17 cellular contexts compared by ENCODE assay signal in the genomic region with DNA sequence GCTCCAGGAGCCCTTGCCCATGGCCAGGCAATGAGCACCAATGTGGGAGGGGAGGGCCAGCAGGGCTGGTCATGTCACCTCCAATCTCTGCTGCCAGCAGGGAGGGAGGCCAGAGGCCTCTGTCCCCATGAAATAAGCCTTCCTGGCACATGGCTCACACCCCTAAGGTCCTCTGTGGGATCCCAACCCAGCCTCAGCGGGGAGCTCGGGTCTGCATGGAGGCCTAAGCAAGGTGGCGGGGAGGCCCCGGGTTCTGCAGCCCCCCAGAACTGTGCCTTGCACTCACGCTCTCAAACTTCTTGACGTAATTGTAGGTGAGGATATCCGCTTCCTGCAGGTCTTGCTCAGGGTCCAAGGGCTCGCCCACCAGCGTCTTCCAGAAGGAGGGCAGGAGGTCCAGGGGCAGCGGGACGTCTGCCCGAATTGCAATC. TPM values are rescaled to one million over a fixed set of nuclear protein-coding genes. Genes with fewer than 3 reads are reported as not detected.
DNase-seq lines count a peak whose midpoint lies in the region; ATAC-seq and TF ChIP-seq lines count a peak whose summit lies in the region.
"Had no signal": no experiment of that assay in that cellular context is flagged by ENCODE, and none has a peak within 500 bp of the region (broad histone marks: within the 10 kb centered on the region; RNA-seq: fewer than 3 reads in every experiment).

No MANE protein-coding gene starts in this region.

- no peaks in the 10 kb centered on the region for H3K9me3 Mint-ChIP-seq in activated CD4-positive, alpha-beta T cell treated with anti-CD3 and anti-CD28 coated beads, Interleukin-2, amount 10 ng/mL, durations not matched to agents 7 days and 5 days
- H3K9me3 Mint-ChIP-seq in endodermal cell = no peaks in the 10 kb centered on the region
- no peaks in the 10 kb centered on the region for H3K9me3 Mint-ChIP-seq in stimulated activated effector memory CD8-positive, alpha-beta T cell treated with anti-CD3 and anti-CD28 coated beads, Interleukin-12 subunit alpha, Interleukin-12 subunit beta, amount 100 ng/mL, for 72 hours
- H3K9me3 Mint-ChIP-seq: CD4-positive, alpha-beta memory T cell; H9 had no signal

- H3K4me1 ChIP-seq in endodermal cell (ENCODE audit: control insufficient read depth, insufficient read depth, low read length) = no peaks in the 10 kb centered on the region

- WGBS in endodermal cell (ENCODE audit: insufficient coverage in 1 of 2, insufficient read length in 1 of 2), 2 experiments = 98 to 99% methylated on average over 11 to 12 of the region's 12 CpGs

- DNase-seq in activated CD4-positive, alpha-beta T cell treated with anti-CD3 and anti-CD28 coated beads, Interleukin-2, amount 10 ng/mL, durations not matched to agents 7 days and 5 days = no peak
- DNase-seq in activated CD4-positive, alpha-beta T cell treated with anti-CD3 and anti-CD28 coated beads for 4 hours = no peak
- peak; percentile 36 for DNase-seq in H7
- DNase-seq in endodermal cell = peak; percentile 39
- no peak for DNase-seq in stimulated activated effector memory CD8-positive, alpha-beta T cell treated with anti-CD3 and anti-CD28 coated beads, Interleukin-12 subunit alpha, Interleukin-12 subunit beta, amount 100 ng/mL, for 72 hours (ENCODE audit: low spot score in 2 of 2)
- DNase-seq in A172 (ENCODE audit: low spot score) = no peak
- no peak for DNase-seq in ACHN
- DNase-seq: 8988T; CD4-positive, alpha-beta memory T cell; H9; NCI-H2227 treated with DMSO at 0.1 percent for 48 hours; NCI-H82; OCI-M1; SHP77 had no signal

- H3K4me1 Mint-ChIP-seq in activated CD4-positive, alpha-beta T cell treated with anti-CD3 and anti-CD28 coated beads, Interleukin-2, amount 10 ng/mL, durations not matched to agents 7 days and 5 days = peaks cover 5% of the 10 kb centered on the region
- H3K4me1 Mint-ChIP-seq in endodermal cell = no peaks in the 10 kb centered on the region
- H3K4me1 Mint-ChIP-seq in stimulated activated effector memory CD8-positive, alpha-beta T cell treated with anti-CD3 and anti-CD28 coated beads, Interleukin-12 subunit alpha, Interleukin-12 subunit beta, amount 100 ng/mL, for 72 hours = peaks cover 9% of the 10 kb centered on the region

- no peak overlapping the region for H3K27ac ChIP-seq in endodermal cell (ENCODE audit: low read depth, low read length)
- H3K27ac ChIP-seq: BLaER1, HL-60 had no signal

- H3K4me3 ChIP-seq in H7 (ENCODE audit: insufficient read depth, low read depth, low read length) = no peak overlapping the region
- H3K4me3 ChIP-seq in endodermal cell (ENCODE audit: low read length) = no peak overlapping the region
- H3K4me3 ChIP-seq: BLaER1 had no signal

- peaks cover 5% of the 10 kb centered on the region for H3K36me3 ChIP-seq in H7 (replicated peaks; ENCODE audit: control insufficient read depth, insufficient read depth, low read length)
- peaks cover 24% of the 10 kb centered on the region for H3K36me3 ChIP-seq in endodermal cell (ENCODE audit: control insufficient read depth, insufficient read depth, low read length)

- TF ChIP-seq CTCF in endodermal cell (conservative IDR thresholded peaks at IDR 0.05) = no peak

- in situ Hi-C loops in ACHN (cut with HindIII; ENCODE audit: low pct_ligation_motif_present, low pct_unique_long_range_greater_than_20kb, low sequenced_read_pairs) = no loop called here

- no peak overlapping the region for H3K4me3 Mint-ChIP-seq in activated CD4-positive, alpha-beta T cell treated with anti-CD3 and anti-CD28 coated beads, Interleukin-2, amount 10 ng/mL, durations not matched to agents 7 days and 5 days
- H3K4me3 Mint-ChIP-seq in endodermal cell = no peak overlapping the region
- H3K4me3 Mint-ChIP-seq in stimulated activated effector memory CD8-positive, alpha-beta T cell treated with anti-CD3 and anti-CD28 coated beads, Interleukin-12 subunit alpha, Interleukin-12 subunit beta, amount 100 ng/mL, for 72 hours = no peak overlapping the region
- H3K4me3 Mint-ChIP-seq: CD4-positive, alpha-beta memory T cell; H9 had no signal

- H3K27ac Mint-ChIP-seq in activated CD4-positive, alpha-beta T cell treated with anti-CD3 and anti-CD28 coated beads, Interleukin-2, amount 10 ng/mL, durations not matched to agents 7 days and 5 days = peak overlapping the region; percentile 25
- no peak overlapping the region for H3K27ac Mint-ChIP-seq in endodermal cell
- peak overlapping the region; percentile 34 for H3K27ac Mint-ChIP-seq in stimulated activated effector memory CD8-positive, alpha-beta T cell treated with anti-CD3 and anti-CD28 coated beads, Interleukin-12 subunit alpha, Interleukin-12 subunit beta, amount 100 ng/mL, for 72 hours

- H3K27me3 Mint-ChIP-seq in activated CD4-positive, alpha-beta T cell treated with anti-CD3 and anti-CD28 coated beads, Interleukin-2, amount 10 ng/mL, durations not matched to agents 7 days and 5 days = no peaks in the 10 kb centered on the region
- H3K27me3 Mint-ChIP-seq in endodermal cell (ENCODE audit: insufficient read depth) = no peaks in the 10 kb centered on the region
- H3K27me3 Mint-ChIP-seq: CD4-positive, alpha-beta memory T cell had no signal

- H3K9ac ChIP-seq in endodermal cell (ENCODE audit: extremely low read depth, low read length, poor library complexity, severe bottlenecking) = no peak overlapping the region
- H3K9ac ChIP-seq: BLaER1 had no signal

- H3K36me3 Mint-ChIP-seq in activated CD4-positive, alpha-beta T cell treated with anti-CD3 and anti-CD28 coated beads, Interleukin-2, amount 10 ng/mL, durations not matched to agents 7 days and 5 days (ENCODE audit: low read depth) = peaks cover 3% of the 10 kb centered on the region
- H3K36me3 Mint-ChIP-seq in endodermal cell (ENCODE audit: low read depth) = peaks cover 31% of the 10 kb centered on the region
- H3K36me3 Mint-ChIP-seq in stimulated activated effector memory CD8-positive, alpha-beta T cell treated with anti-CD3 and anti-CD28 coated beads, Interleukin-12 subunit alpha, Interleukin-12 subunit beta, amount 100 ng/mL, for 72 hours = peaks cover 26% of the 10 kb centered on the region

- POLR2A ChIA-PET in activated CD4-positive, alpha-beta T cell treated with anti-CD3 and anti-CD28 coated beads, Interleukin-2, amount 10 ng/mL, durations not matched to agents 7 days and 5 days (lab: Charles Lee) = no interaction called here

- no peak for ATAC-seq in stimulated activated effector memory CD8-positive, alpha-beta T cell treated with anti-CD3 and anti-CD28 coated beads, Interleukin-12 subunit alpha, Interleukin-12 subunit beta, amount 100 ng/mL, for 72 hours
- no peak for ATAC-seq in HG02798 (IDR thresholded peaks at IDR 0.05; ENCODE audit: poor library complexity, unreplicated experiment)

- no peaks in the 10 kb centered on the region for H3K27me3 ChIP-seq in H7 (ENCODE audit: control insufficient read depth, insufficient read depth, low read length)
- no peaks in the 10 kb centered on the region for H3K27me3 ChIP-seq in endodermal cell (ENCODE audit: control insufficient read depth, insufficient read depth, low read length, poor library complexity, severe bottlenecking)
- H3K27me3 ChIP-seq: BLaER1 had no signal

- H3K9me3 ChIP-seq in endodermal cell (ENCODE audit: control insufficient read depth, low read length) = no peaks in the 10 kb centered on the region
- H3K9me3 ChIP-seq: BLaER1 had no signal

- CTCF ChIA-PET in activated CD4-positive, alpha-beta T cell treated with anti-CD3 and anti-CD28 coated beads, Interleukin-2, amount 10 ng/mL, durations not matched to agents 7 days and 5 days (lab: Charles Lee) = interaction anchor here (0.6 to 1.3 kb wide), 3 partner anchors 15 to 1903 kb away, joined by 3 to 7 read pairs (median 5); no protein-coding TSS in a partner anchor

RNA-seq across cellular contexts. Expression of a gene that starts 41.7 kb away (rescaled TPM):
- 10 to 100 TPM; 68.9 to 70.4 TPM for total RNA-seq in activated CD4-positive, alpha-beta T cell treated with anti-CD3 and anti-CD28 coated beads, Interleukin-2, amount 10 ng/mL, durations not matched to agents 7 days and 5 days
- 21.1 and 24.2 TPM in 2 replicates for total RNA-seq in H7 (2014; rRNA removed; shearing (Covaris generic))
- total RNA-seq in endodermal cell = 10 to 100 TPM; 25.2 to 28.9 TPM
- polyA plus RNA-seq in endodermal cell (2013, experiment 1 of 2) = 37.6 TPM
- polyA plus RNA-seq in endodermal cell (2013, experiment 2 of 2) = 32.3 TPM
- 30.9 and 31.9 TPM in 2 replicates for total RNA-seq in A172 (2014; rRNA removed; shearing (Covaris generic))

RNA-seq across cellular contexts. Expression of a gene that starts 58.5 kb away (rescaled TPM):
- total RNA-seq in activated CD4-positive, alpha-beta T cell treated with anti-CD3 and anti-CD28 coated beads, Interleukin-2, amount 10 ng/mL, durations not matched to agents 7 days and 5 days = 10 to 100 TPM; 29.9 to 31.0 TPM
- total RNA-seq in H7 (2014; rRNA removed; shearing (Covaris generic)) = 23.2 and 30.3 TPM in 2 replicates
- 10 to 100 TPM; 34.2 to 36.3 TPM for total RNA-seq in endodermal cell
- 23.2 TPM for polyA plus RNA-seq in endodermal cell (2013, experiment 1 of 2)
- 20.1 TPM for polyA plus RNA-seq in endodermal cell (2013, experiment 2 of 2)
- 22.5 and 25.0 TPM in 2 replicates for total RNA-seq in A172 (2014; rRNA removed; shearing (Covaris generic))

Comparison
In these comparisons a context has a peak if more than half of its experiments do, and no peak if none do; other contexts are left out.
1. DNase-seq: peak in H7 (single experiment) and endodermal cell (single experiment); none in activated CD4-positive, alpha-beta T cell treated with anti-CD3 and anti-CD28 coated beads, Interleukin-2, amount 10 ng/mL, durations not matched to agents 7 days and 5 days (single experiment), activated CD4-positive, alpha-beta T cell treated with anti-CD3 and anti-CD28 coated beads for 4 hours (0 of 2), stimulated activated effector memory CD8-positive, alpha-beta T cell treated with anti-CD3 and anti-CD28 coated beads, Interleukin-12 subunit alpha, Interleukin-12 subunit beta, amount 100 ng/mL, for 72 hours (0 of 2), A172 (single experiment) and ACHN (single experiment).